In the genomic region with DNA sequence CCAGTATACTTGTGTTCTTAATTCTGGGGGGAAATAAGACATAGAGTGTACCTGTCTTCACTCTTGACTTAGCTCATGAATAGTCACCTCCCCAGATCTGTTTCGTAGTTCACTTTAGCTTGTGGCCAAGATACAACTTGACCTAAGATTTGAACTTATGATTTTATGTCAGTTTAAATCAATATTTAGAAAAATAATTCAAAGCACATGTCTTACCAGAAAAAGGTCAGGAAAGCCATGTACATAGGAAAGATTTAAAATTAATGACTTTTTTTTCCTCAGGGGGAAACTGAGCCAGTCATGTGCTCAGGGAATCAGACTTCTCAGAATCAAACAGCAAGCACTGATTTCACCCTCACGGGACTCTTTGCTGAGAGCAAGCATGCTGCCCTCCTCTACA, we compare ENCODE assay signal across 4 cellular contexts. TPM values are rescaled to one million over a fixed set of nuclear protein-coding genes. Genes with fewer than 3 reads are reported as not detected.
"Had no signal": no experiment of that assay in that cellular context is flagged by ENCODE, and none has a peak within 500 bp of the region (broad histone marks: within the 10 kb centered on the region; RNA-seq: fewer than 3 reads in every experiment).

A gene with protein sequence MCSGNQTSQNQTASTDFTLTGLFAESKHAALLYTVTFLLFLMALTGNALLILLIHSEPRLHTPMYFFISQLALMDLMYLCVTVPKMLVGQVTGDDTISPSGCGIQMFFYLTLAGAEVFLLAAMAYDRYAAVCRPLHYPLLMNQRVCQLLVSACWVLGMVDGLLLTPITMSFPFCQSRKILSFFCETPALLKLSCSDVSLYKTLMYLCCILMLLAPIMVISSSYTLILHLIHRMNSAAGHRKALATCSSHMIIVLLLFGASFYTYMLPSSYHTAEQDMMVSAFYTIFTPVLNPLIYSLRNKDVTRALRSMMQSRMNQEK (plus strand): TSS at position 301 of the 400 bp plus-strand sequence. CDS start 0 bp downstream, at position 301.

RNA-seq across cellular contexts. Expression of the gene that starts here (rescaled TPM):
- polyA plus RNA-seq: adipose tissue, adrenal gland, aorta, cardiac muscle cell had no signal
